ENCODE assay signal across 26 cellular contexts in genomic region chr13:21590231-21590630, GRCh38. TPM values are rescaled to one million over a fixed set of nuclear protein-coding genes. Genes with fewer than 3 reads are reported as not detected.
DNase-seq lines count a peak whose midpoint lies in the region; ATAC-seq and TF ChIP-seq lines count a peak whose summit lies in the region.
"Had no signal": no experiment of that assay in that cellular context is flagged by ENCODE, and none has a peak within 500 bp of the region (broad histone marks: within the 10 kb centered on the region; RNA-seq: fewer than 3 reads in every experiment).

No MANE protein-coding gene starts in this region.

- no peak for TF ChIP-seq EP300 in suprapubic skin (IDR thresholded peaks at IDR 0.05)

- H3K9me3 Mint-ChIP-seq in activated B cell treated with CpG ODN at 0.5 μM for 24 hours: no peaks in the 10 kb centered on the region
- peaks cover 5 to 18% of the 10 kb centered on the region in 2 donors for H3K9me3 Mint-ChIP-seq in stimulated activated naive B cell treated with anti-CD40 and anti-IgM and Interleukin-4, amounts not matched to agents 10 μg/mL and 1 μg/mL and 100 μg/mL, for 72 hours

- no peak overlapping the region for H2BK5ac ChIP-seq in IMR-90 (ENCODE audit: low read depth, low read length, poor library complexity, severe bottlenecking)

- no peak overlapping the region for H3K4ac ChIP-seq in IMR-90 (ENCODE audit: low read depth, low read length)

- POLR2A ChIA-PET in IMR-90 (lab: Charles Lee; ENCODE audit: unreplicated experiment) (interaction anchor here (0.8 kb wide), 1 partner anchor 10 kb away, joined by 4 read pairs; no protein-coding TSS in a partner anchor), activated B cell treated with CpG ODN at 0.5 μM for 24 hours (lab: Charles Lee) (interaction anchor here (3.5 kb wide), 1 partner anchor 14 kb away, joined by 16 read pairs; the partner anchor contains the start of gene MICU2)

- H3K36me3 ChIP-seq in IMR-90 (ENCODE audit: control insufficient read depth, insufficient read depth, low read length): no peaks in the 10 kb centered on the region
- H3K36me3 ChIP-seq in MG63: no peaks in the 10 kb centered on the region
- no peaks in the 10 kb centered on the region for H3K36me3 ChIP-seq in suprapubic skin
- H3K36me3 ChIP-seq: HAP-1 had no signal

- peaks cover 8% of the 10 kb centered on the region; the same call in 1 of the 2 replicates for H3K9me1 ChIP-seq in IMR-90 (ENCODE audit: insufficient read depth, low read length)

- H2AK9ac ChIP-seq in IMR-90 (replicated peaks; ENCODE audit: low read depth, low read length, poor library complexity): no peak overlapping the region

- WGBS in IMR-90 (ENCODE audit: extremely low coverage in 2 of 2, insufficient read length in 1 of 2), 2 experiments: no CpG with 5 or more reads among the region's 5 CpGs
- 95% methylated on average over 5 of the region's 5 CpGs for WGBS in suprapubic skin

- BruUV-seq in IMR-90 (replicated peaks; lab: Mats Ljungman, UMichigan): no TSS peak

- peaks cover 13% of the 10 kb centered on the region for H3K36me3 Mint-ChIP-seq in activated B cell treated with CpG ODN at 0.5 μM for 24 hours (ENCODE audit: low read depth)
- peaks cover 16 to 40% of the 10 kb centered on the region in 2 donors for H3K36me3 Mint-ChIP-seq in stimulated activated naive B cell treated with anti-CD40 and anti-IgM and Interleukin-4, amounts not matched to agents 10 μg/mL and 1 μg/mL and 100 μg/mL, for 72 hours

- H2BK20ac ChIP-seq in IMR-90 (ENCODE audit: low read depth, low read length): no peak overlapping the region

- intact Hi-C loops in IMR-90 (cut with micrococcal nuclease): no loop called here
- intact Hi-C loops in activated B cell treated with CpG ODN at 0.5 μM for 24 hours (cut with micrococcal nuclease): no loop called here

- H3K79me1 ChIP-seq in IMR-90 (ENCODE audit: low read depth in 1 of 2, low read length in 2 of 2): peaks cover 16 to 48% of the 10 kb centered on the region in 2 experiments

- H4K8ac ChIP-seq in IMR-90 (ENCODE audit: low read depth in 2 of 2, low read length in 2 of 2): no peak overlapping the region

- dilution Hi-C loops in IMR-90 (cut with HindIII; ENCODE audit: low sequenced_read_pairs, unreplicated experiment): no loop called here

- H3K4me3 ChIP-seq in IMR-90 (ENCODE audit: insufficient read depth, low read depth, low read length) (no peak overlapping the region), MG63 (no peak overlapping the region), suprapubic skin (no peak overlapping the region)
- H3K4me3 ChIP-seq: BLaER1 treated with 17β-estradiol and CSF1 and Interleukin-3, amounts not matched to agents 10 nM and 100 nM; GM12878; HAP-1; SJCRH30 had no signal

- no peak overlapping the region for H3K14ac ChIP-seq in IMR-90 (replicated peaks; ENCODE audit: low read depth, low read length)

- H2BK15ac ChIP-seq in IMR-90 (ENCODE audit: low read depth, low read length): no peak overlapping the region

- H3K4me1 Mint-ChIP-seq in activated B cell treated with CpG ODN at 0.5 μM for 24 hours: peaks cover 74% of the 10 kb centered on the region
- H3K4me1 Mint-ChIP-seq in stimulated activated naive B cell treated with anti-CD40 and anti-IgM and Interleukin-4, amounts not matched to agents 10 μg/mL and 1 μg/mL and 100 μg/mL, for 72 hours: peaks cover 49 to 72% of the 10 kb centered on the region in 2 donors

- DNase-seq in IMR-90 (peak; percentile 21), activated B cell treated with CpG ODN at 0.5 μM for 24 hours (no peak), myocyte (ENCODE audit: low read depth) (peak; percentile 61), dermis blood vessel endothelial cell (no peak), MG63 (no peak), suprapubic skin (ENCODE audit: low spot score in 2 of 2) (no peak)
- DNase-seq in stimulated activated naive B cell treated with anti-CD40 and anti-IgM and Interleukin-4, amounts not matched to agents 10 μg/mL and 1 μg/mL and 100 μg/mL, for 72 hours: no peak
- DNase-seq: CD4-positive, alpha-beta memory T cell; COR-L47; DMS53; GOT3; Karpas-422; NCI-H1105 treated with DMSO at 0.1 percent for 48 hours; NCI-H146; NCI-H1930; NCI-H2107; NCI-H524 treated with DMSO at 0.1 percent for 48 hours; NCI-H774; NK-92 treated with Interleukin-12 subunit alpha and Interleukin-12 subunit beta, amount 100 ng/mL, for 24 hours; PC-3; SJCRH30 had no signal

- TF ChIP-seq RAD21 in IMR-90 (IDR thresholded peaks at IDR 0.05; ENCODE audit: low read length): no peak

- TF ChIP-seq POLR2A in IMR-90 (IDR thresholded peaks at IDR 0.05; ENCODE audit: low read depth, low read length): no peak
- no peak for TF ChIP-seq POLR2A in suprapubic skin (IDR thresholded peaks at IDR 0.05)

- in situ Hi-C loops in IMR-90 (cut with MboI; ENCODE audit: low sequenced_read_pairs): no loop called here

- no peak overlapping the region for H3K27ac Mint-ChIP-seq in activated B cell treated with CpG ODN at 0.5 μM for 24 hours
- peak overlapping the region; percentile 81 for H3K27ac Mint-ChIP-seq in stimulated activated naive B cell treated with anti-CD40 and anti-IgM and Interleukin-4, amounts not matched to agents 10 μg/mL and 1 μg/mL and 100 μg/mL, for 72 hours
- H3K27ac Mint-ChIP-seq: CD4-positive, alpha-beta memory T cell had no signal

- H3K4me1 ChIP-seq in IMR-90 (ENCODE audit: control insufficient read depth, insufficient read depth, low read length) (peaks cover 6% of the 10 kb centered on the region), suprapubic skin (peaks cover 2% of the 10 kb centered on the region)
- H3K4me1 ChIP-seq: HAP-1 had no signal

- H3K27ac ChIP-seq in IMR-90 (ENCODE audit: insufficient read depth, low read length): no peak overlapping the region
- H3K27ac ChIP-seq in suprapubic skin: no peak overlapping the region
- H3K27ac ChIP-seq: BLaER1 treated with 17β-estradiol and CSF1 and Interleukin-3, amounts not matched to agents 10 nM and 100 nM; HL-60; SJCRH30 had no signal

- H4K91ac ChIP-seq in IMR-90 (ENCODE audit: insufficient read depth, low read depth, low read length): no peak overlapping the region

- peaks cover 21% of the 10 kb centered on the region for H4K20me1 ChIP-seq in IMR-90 (ENCODE audit: insufficient read depth, low read length)

- H3K27me3 ChIP-seq in IMR-90 (ENCODE audit: control insufficient read depth, insufficient read depth, low read length) (no peaks in the 10 kb centered on the region), MG63 (no peaks in the 10 kb centered on the region), suprapubic skin (no peaks in the 10 kb centered on the region)
- H3K27me3 ChIP-seq: BLaER1 treated with 17β-estradiol and CSF1 and Interleukin-3, amounts not matched to agents 10 nM and 100 nM; SJCRH30 had no signal

- H3K9ac ChIP-seq in IMR-90 (ENCODE audit: low read depth, low read length): no peak overlapping the region
- H3K9ac ChIP-seq: BLaER1 treated with 17β-estradiol and CSF1 and Interleukin-3, amounts not matched to agents 10 nM and 100 nM had no signal

- H3K9me3 ChIP-seq in IMR-90 (ENCODE audit: control insufficient read depth, insufficient read depth, low read length) (no peaks in the 10 kb centered on the region), MG63 (peaks cover 9% of the 10 kb centered on the region), suprapubic skin (no peaks in the 10 kb centered on the region)

- no peak overlapping the region for H4K5ac ChIP-seq in IMR-90 (ENCODE audit: low read depth, low read length)

- TF ChIP-seq CTCF in IMR-90 (conservative IDR thresholded peaks at IDR 0.05; ENCODE audit: low read depth, low read length): no peak
- no peak for TF ChIP-seq CTCF in activated B cell treated with CpG ODN at 0.5 μM for 24 hours (IDR thresholded peaks at IDR 0.05)
- TF ChIP-seq CTCF in suprapubic skin (IDR thresholded peaks at IDR 0.05): no peak

- H3K27me3 Mint-ChIP-seq in activated B cell treated with CpG ODN at 0.5 μM for 24 hours: no peaks in the 10 kb centered on the region
- no peaks in the 10 kb centered on the region for H3K27me3 Mint-ChIP-seq in stimulated activated naive B cell treated with anti-CD40 and anti-IgM and Interleukin-4, amounts not matched to agents 10 μg/mL and 1 μg/mL and 100 μg/mL, for 72 hours
- H3K27me3 Mint-ChIP-seq: CD4-positive, alpha-beta memory T cell had no signal

- H3K18ac ChIP-seq in IMR-90 (ENCODE audit: low read depth, low read length): no peak overlapping the region

- CTCF ChIA-PET in IMR-90 (lab: Yijun Ruan, JAX): no interaction called here
- CTCF ChIA-PET in activated B cell treated with CpG ODN at 0.5 μM for 24 hours (lab: Charles Lee): no interaction called here

- ATAC-seq in IMR-90 (ENCODE audit: low read depth) (no peak; the same call in 1 of the 2 replicates), activated B cell treated with CpG ODN at 0.5 μM for 24 hours (ENCODE audit: low read depth) (no peak)
- ATAC-seq in stimulated activated naive B cell treated with anti-CD40 and anti-IgM and Interleukin-4, amounts not matched to agents 10 μg/mL and 1 μg/mL and 100 μg/mL, for 72 hours (replicated peaks): no peak
- ATAC-seq: GM12878, PC-3, Right ventricle myocardium inferior had no signal

- 0 out of 2 replicates have a peak overlapping the region, but pooled peaks have one; percentile 23 for H2BK120ac ChIP-seq in IMR-90 (ENCODE audit: low read depth, low read length)

- no peak overlapping the region for H2AFZ ChIP-seq in IMR-90 (replicated peaks; ENCODE audit: low read length, poor library complexity)

- no peak overlapping the region for H3K23ac ChIP-seq in IMR-90 (ENCODE audit: low read depth, low read length)

- no peak overlapping the region for H3K4me2 ChIP-seq in IMR-90 (ENCODE audit: low read depth, low read length)
- H3K4me2 ChIP-seq: BLaER1 treated with 17β-estradiol and CSF1 and Interleukin-3, amounts not matched to agents 10 nM and 100 nM had no signal

- H3K56ac ChIP-seq in IMR-90 (ENCODE audit: extremely low read depth, insufficient read depth, low read length): no peak overlapping the region

- peak overlapping the region; percentile 54 for H3K4me3 Mint-ChIP-seq in activated B cell treated with CpG ODN at 0.5 μM for 24 hours
- H3K4me3 Mint-ChIP-seq in stimulated activated naive B cell treated with anti-CD40 and anti-IgM and Interleukin-4, amounts not matched to agents 10 μg/mL and 1 μg/mL and 100 μg/mL, for 72 hours: peak overlapping the region in 1 of 2 donors; percentile 59

- no peak overlapping the region for H2AK5ac ChIP-seq in IMR-90 (ENCODE audit: low read depth, low read length)

TF ChIP-seq in IMR-90, 13 proteins besides CTCF, POLR2A, EP300 and RAD21 (continues in another document):
- TF ChIP-seq CHD1 (IDR thresholded peaks at IDR 0.05; ENCODE audit: low read depth, low read length): no peak
- no peak for TF ChIP-seq BHLHE40 (IDR thresholded peaks at IDR 0.05; ENCODE audit: low read depth, low read length)

RNA-seq across cellular contexts. Expression of gene MICU2, which starts 13.7 kb away (rescaled TPM):
- total RNA-seq in IMR-90 (2012; rRNA removed): 14.9 and 29.2 TPM in 2 replicates
- 23.0 and 25.0 TPM in 2 replicates for polyA plus RNA-seq in IMR-90 (2012; rRNA removed)
- polyA plus RNA-seq in IMR-90 (2012; cell fraction: cytosol; rRNA removed): 19.2 and 36.9 TPM in 2 replicates
- polyA plus RNA-seq in IMR-90 (2012; cell fraction: nucleus; rRNA removed; ENCODE audit: low replicate concordance): 33.4 and 42.3 TPM in 2 replicates
- total RNA-seq in activated B cell treated with CpG ODN at 0.5 μM for 24 hours: 37.0 and 41.3 TPM in 2 replicates
- total RNA-seq in myocyte: 160 and 188 TPM in 2 replicates
- polyA plus RNA-seq in myocyte (2012): 28.2 TPM
- 46.3 and 83.0 TPM in 2 replicates for total RNA-seq in dermis blood vessel endothelial cell
- 54.6 and 80.0 TPM in 2 replicates for total RNA-seq in MG63 (2014; rRNA removed; shearing (Covaris generic); ENCODE audit: low replicate concordance)
- total RNA-seq in suprapubic skin: 100 to 1,000 TPM in 2 of 4 donors, 10 to 100 TPM in 2; 83.3 to 130 (median 97.0) TPM

Comparison
In these comparisons a context has a peak if more than half of its experiments do, and no peak if none do; other contexts are left out.
1. DNase-seq: peak in IMR-90 (single experiment) and myocyte (single experiment); none in activated B cell treated with CpG ODN at 0.5 μM for 24 hours (single experiment), stimulated activated naive B cell treated with anti-CD40 and anti-IgM and Interleukin-4, amounts not matched to agents 10 μg/mL and 1 μg/mL and 100 μg/mL, for 72 hours (single experiment), dermis blood vessel endothelial cell (single experiment), MG63 (single experiment) and suprapubic skin (0 of 2).